Comparison of ENCODE assay signal across 1 cellular context in the genomic region with DNA sequence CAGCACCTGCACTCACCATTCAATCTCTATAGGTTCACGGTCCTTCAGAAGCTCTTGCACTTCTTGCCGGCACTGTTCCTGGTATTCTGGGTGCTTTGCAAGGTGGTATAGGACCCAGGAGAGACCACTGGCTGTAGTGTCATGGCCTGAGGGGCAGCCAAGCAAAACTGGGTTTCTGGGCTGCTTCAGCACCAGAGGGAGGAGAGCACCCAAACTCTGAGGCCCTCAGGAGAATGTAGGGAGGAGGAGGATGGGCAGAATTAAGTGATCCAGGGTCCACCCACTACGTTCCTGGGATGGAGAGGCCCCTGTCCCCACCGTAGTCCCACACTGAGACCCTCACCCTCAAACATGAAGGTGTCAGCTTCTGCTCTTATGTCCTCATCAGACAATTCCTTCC.
TF ChIP-seq lines count a peak whose summit lies in the region.

No MANE protein-coding gene starts in this region.

TF ChIP-seq in A549, 52 proteins besides CTCF, POLR2A, EP300 and RAD21:
- TF ChIP-seq, protein P1, sequence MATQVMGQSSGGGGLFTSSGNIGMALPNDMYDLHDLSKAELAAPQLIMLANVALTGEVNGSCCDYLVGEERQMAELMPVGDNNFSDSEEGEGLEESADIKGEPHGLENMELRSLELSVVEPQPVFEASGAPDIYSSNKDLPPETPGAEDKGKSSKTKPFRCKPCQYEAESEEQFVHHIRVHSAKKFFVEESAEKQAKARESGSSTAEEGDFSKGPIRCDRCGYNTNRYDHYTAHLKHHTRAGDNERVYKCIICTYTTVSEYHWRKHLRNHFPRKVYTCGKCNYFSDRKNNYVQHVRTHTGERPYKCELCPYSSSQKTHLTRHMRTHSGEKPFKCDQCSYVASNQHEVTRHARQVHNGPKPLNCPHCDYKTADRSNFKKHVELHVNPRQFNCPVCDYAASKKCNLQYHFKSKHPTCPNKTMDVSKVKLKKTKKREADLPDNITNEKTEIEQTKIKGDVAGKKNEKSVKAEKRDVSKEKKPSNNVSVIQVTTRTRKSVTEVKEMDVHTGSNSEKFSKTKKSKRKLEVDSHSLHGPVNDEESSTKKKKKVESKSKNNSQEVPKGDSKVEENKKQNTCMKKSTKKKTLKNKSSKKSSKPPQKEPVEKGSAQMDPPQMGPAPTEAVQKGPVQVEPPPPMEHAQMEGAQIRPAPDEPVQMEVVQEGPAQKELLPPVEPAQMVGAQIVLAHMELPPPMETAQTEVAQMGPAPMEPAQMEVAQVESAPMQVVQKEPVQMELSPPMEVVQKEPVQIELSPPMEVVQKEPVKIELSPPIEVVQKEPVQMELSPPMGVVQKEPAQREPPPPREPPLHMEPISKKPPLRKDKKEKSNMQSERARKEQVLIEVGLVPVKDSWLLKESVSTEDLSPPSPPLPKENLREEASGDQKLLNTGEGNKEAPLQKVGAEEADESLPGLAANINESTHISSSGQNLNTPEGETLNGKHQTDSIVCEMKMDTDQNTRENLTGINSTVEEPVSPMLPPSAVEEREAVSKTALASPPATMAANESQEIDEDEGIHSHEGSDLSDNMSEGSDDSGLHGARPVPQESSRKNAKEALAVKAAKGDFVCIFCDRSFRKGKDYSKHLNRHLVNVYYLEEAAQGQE (IDR thresholded peaks at IDR 0.05) = peak; percentile 32; the same call in 1 of the 2 replicates
- TF ChIP-seq ZC3H11A (IDR thresholded peaks at IDR 0.05) (no peak), CBX8 (IDR thresholded peaks at IDR 0.05) (no peak)
